ENCODE assay signal across 12 cellular contexts in genomic region chr2:47688561-47688960, GRCh38.
DNase-seq lines count a peak whose midpoint lies in the region; ATAC-seq and TF ChIP-seq lines count a peak whose summit lies in the region.
"Had no signal": no experiment of that assay in that cellular context is flagged by ENCODE, and none has a peak within 500 bp of the region (broad histone marks: within the 10 kb centered on the region; RNA-seq: fewer than 3 reads in every experiment).

No MANE protein-coding gene starts in this region.

- peak; percentile 10 for ATAC-seq in HG03521 (IDR thresholded peaks at IDR 0.05; ENCODE audit: unreplicated experiment)
- peak; percentile 29 for ATAC-seq in esophagus mucosa
- ATAC-seq in HG03159 (IDR thresholded peaks at IDR 0.05; ENCODE audit: unreplicated experiment) = no peak

- DNase-seq in GM12865 (ENCODE audit: low read depth) (peak; percentile 41), NCI-H774 (lab: John Stamatoyannopoulos, UW) (peak; percentile 3), NAMALWA (ENCODE audit: low spot score) (no peak), kidney glomerular epithelial cell (lab: John Stamatoyannopoulos, UW) (no peak), posterior vena cava (ENCODE audit: low spot score) (no peak)
- DNase-seq: activated CD4-positive, alpha-beta T cell treated with anti-CD3 and anti-CD28 coated beads for 1 hour; NCI-H526 treated with DMSO at 0.1 percent for 48 hours; SK-N-SH had no signal

- no peak overlapping the region for H3K4me3 ChIP-seq in GM12865 (ENCODE audit: low read depth, low read length)
- H3K4me3 ChIP-seq: breast epithelium had no signal

- intact Hi-C loops in posterior vena cava (cut with DNase I) = no loop called here

- TF ChIP-seq CTCF in GM12865 (IDR thresholded peaks at IDR 0.05; ENCODE audit: insufficient read depth, low read depth, low read length, missing control alignments) = no peak

Comparison
In these comparisons a context has a peak if more than half of its experiments do, and no peak if none do; other contexts are left out.
1. DNase-seq: peak in GM12865 (single experiment) and NCI-H774 (single experiment); none in NAMALWA (single experiment), kidney glomerular epithelial cell (single experiment) and posterior vena cava (single experiment).